8 cellular contexts compared by ENCODE assay signal in the genomic region with DNA sequence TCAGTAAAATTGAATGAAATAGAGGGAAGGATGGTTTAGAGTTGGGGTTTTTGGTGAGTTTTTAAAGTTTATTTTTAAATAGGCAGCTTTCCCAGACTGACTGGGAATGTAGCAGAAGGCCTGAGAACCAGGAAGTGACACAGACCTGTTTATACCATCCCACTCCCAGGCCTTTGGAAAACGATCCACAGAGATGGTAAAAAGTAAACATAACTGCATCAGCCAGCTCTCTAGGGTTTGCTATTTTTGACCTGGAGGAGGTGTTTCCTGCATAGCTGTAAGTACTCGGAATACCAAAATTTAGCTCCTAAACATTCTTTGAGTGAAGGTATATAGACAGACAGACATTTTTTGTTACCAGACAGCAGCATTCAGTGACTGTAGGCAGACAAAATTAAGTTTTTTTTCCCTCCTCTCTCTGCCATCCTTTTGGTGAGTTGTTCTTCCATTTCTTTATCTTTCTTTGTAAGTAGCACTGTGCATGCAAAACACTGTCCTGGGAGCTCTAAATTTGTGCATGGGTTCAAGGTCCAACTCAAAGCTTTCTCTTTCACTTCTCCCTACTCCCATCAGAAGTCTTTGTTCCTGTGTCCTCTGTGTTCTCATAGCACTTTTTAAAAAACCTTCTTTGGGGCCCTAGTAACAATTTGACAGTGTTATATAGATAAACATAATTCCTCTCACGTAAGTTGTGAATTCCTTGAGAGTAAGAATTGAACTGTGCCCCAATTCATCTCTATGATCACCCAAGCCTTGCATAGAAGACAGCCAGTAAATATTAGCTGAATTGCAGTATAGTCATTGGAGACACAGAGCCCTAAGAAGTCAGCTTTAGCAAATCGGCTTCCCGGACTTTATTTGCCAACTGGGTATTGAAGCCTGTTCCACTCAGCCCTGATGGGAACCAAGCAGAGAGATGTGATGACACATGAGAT. TPM values are rescaled to one million over a fixed set of nuclear protein-coding genes. Genes with fewer than 3 reads are reported as not detected.
DNase-seq lines count a peak whose midpoint lies in the region; ATAC-seq and TF ChIP-seq lines count a peak whose summit lies in the region.

No MANE protein-coding gene starts in this region.

- TF ChIP-seq POLR2A in IMR-90 (IDR thresholded peaks at IDR 0.05; ENCODE audit: low read depth, low read length) (no peak), adrenal gland (IDR thresholded peaks at IDR 0.05) (no peak)

- peak overlapping the region; percentile 5 for H3K14ac ChIP-seq in IMR-90 (replicated peaks; ENCODE audit: low read depth, low read length)

- H2AK9ac ChIP-seq in IMR-90 (replicated peaks; ENCODE audit: low read depth, low read length, poor library complexity) = no peak overlapping the region

- H3K27me3 ChIP-seq in IMR-90 (ENCODE audit: control insufficient read depth, insufficient read depth, low read length) = no peaks in the 10 kb centered on the region
- H3K27me3 ChIP-seq in adrenal gland = no peaks in the 10 kb centered on the region
- H3K27me3 ChIP-seq in liver (ENCODE audit: control insufficient read depth in 4 of 4, insufficient read depth in 4 of 4, low read length in 3 of 4) = no peaks in the 10 kb centered on the region
- H3K27me3 ChIP-seq in aorta (ENCODE audit: control insufficient read depth in 1 of 2, insufficient read depth in 2 of 2, low read length in 1 of 2) = no peaks in the 10 kb centered on the region

- H2AK5ac ChIP-seq in IMR-90 (ENCODE audit: low read depth, low read length) = peak overlapping the region; percentile 40; the same call in 1 of the 2 replicates

- H3K23ac ChIP-seq in IMR-90 (ENCODE audit: low read depth, low read length) = peak overlapping the region; percentile 51

- no peaks in the 10 kb centered on the region for H3K27me3 Mint-ChIP-seq in activated CD4-positive, alpha-beta T cell treated with anti-CD3 and anti-CD28 coated beads, Interleukin-2, amount 10 ng/mL, durations not matched to agents 7 days and 5 days

- ATAC-seq in IMR-90 (ENCODE audit: low read depth) (peak; percentile 89), aorta (ENCODE audit: low FRiP score) (peak; percentile 39), GM19328 (IDR thresholded peaks at IDR 0.05; ENCODE audit: unreplicated experiment) (no peak), GM21528 (IDR thresholded peaks at IDR 0.05; ENCODE audit: low FRiP score, unreplicated experiment) (no peak)

- POLR2A ChIA-PET in activated CD4-positive, alpha-beta T cell treated with anti-CD3 and anti-CD28 coated beads, Interleukin-2, amount 10 ng/mL, durations not matched to agents 7 days and 5 days (lab: Charles Lee) = no interaction called here
- POLR2A ChIA-PET in IMR-90 (lab: Charles Lee; ENCODE audit: unreplicated experiment) = interaction anchor here (0.7 kb wide), 1 partner anchor 520 kb away, joined by 3 read pairs; no protein-coding TSS in a partner anchor

- intact Hi-C loops in IMR-90 (cut with micrococcal nuclease) (loop anchor here (5.0 kb wide), 1 partner anchor 36 kb away; a partner anchor contains a TSS), adrenal gland (cut with DNase I) (no loop called here), aorta (cut with DNase I) (loop anchor here in 1 of 2 donors (5.0 kb wide), 1 partner anchor 36 kb away; a partner anchor contains a TSS)

- WGBS in IMR-90 (ENCODE audit: extremely low coverage in 2 of 2, insufficient read length in 1 of 2), 2 experiments = no CpG with 5 or more reads among the region's 5 CpGs
- 11 to 31% (median 23%) methylated on average over 5 of the region's 5 CpGs for WGBS in adrenal gland, 4 donors
- 12% methylated on average over 5 of the region's 5 CpGs for WGBS in liver
- WGBS in aorta, 2 donors = 14 to 15% methylated on average over 5 of the region's 5 CpGs

- H3K36me3 ChIP-seq in IMR-90 (ENCODE audit: control insufficient read depth, insufficient read depth, low read length) = no peaks in the 10 kb centered on the region
- H3K36me3 ChIP-seq in adrenal gland (replicated peaks in 1 of 2) = no peaks in the 10 kb centered on the region
- no peaks in the 10 kb centered on the region for H3K36me3 ChIP-seq in liver (ENCODE audit: control insufficient read depth in 4 of 4, insufficient read depth in 3 of 4, low read depth in 1 of 4, low read length in 3 of 4)
- no peaks in the 10 kb centered on the region for H3K36me3 ChIP-seq in aorta (ENCODE audit: control insufficient read depth in 1 of 2, insufficient read depth in 2 of 2, low read length in 1 of 2)

- H3K9me1 ChIP-seq in IMR-90 (ENCODE audit: insufficient read depth, low read length) = peaks cover 42% of the 10 kb centered on the region

- in situ Hi-C loops in IMR-90 (cut with MboI; ENCODE audit: low sequenced_read_pairs) = no loop called here

- H3K4me3 ChIP-seq in IMR-90 (ENCODE audit: insufficient read depth, low read depth, low read length) (no peak overlapping the region), adrenal gland (peak overlapping the region in 1 of 4 donors; percentile 4), liver (ENCODE audit: low read depth in 1 of 3, low read length in 3 of 3) (peak overlapping the region in 2 of 3 donors; percentile 26 to 30), aorta (ENCODE audit: low read length in 2 of 2) (no peak overlapping the region)

- H2BK20ac ChIP-seq in IMR-90 (ENCODE audit: low read depth, low read length) = peak overlapping the region; percentile 85

- H3K27ac Mint-ChIP-seq in activated CD4-positive, alpha-beta T cell treated with anti-CD3 and anti-CD28 coated beads, Interleukin-2, amount 10 ng/mL, durations not matched to agents 7 days and 5 days = peak overlapping the region; percentile 19

- peaks cover 25% of the 10 kb centered on the region for H3K36me3 Mint-ChIP-seq in activated CD4-positive, alpha-beta T cell treated with anti-CD3 and anti-CD28 coated beads, Interleukin-2, amount 10 ng/mL, durations not matched to agents 7 days and 5 days (ENCODE audit: low read depth)

- H4K20me1 ChIP-seq in IMR-90 (ENCODE audit: insufficient read depth, low read length) = peaks cover 62% of the 10 kb centered on the region

- peak overlapping the region; percentile 63 for H2BK5ac ChIP-seq in IMR-90 (ENCODE audit: low read depth, low read length, poor library complexity, severe bottlenecking)

- H3K9ac ChIP-seq in IMR-90 (ENCODE audit: low read depth, low read length) (no peak overlapping the region), liver (ENCODE audit: low read depth in 1 of 2, low read length in 2 of 2) (peak overlapping the region; percentile 4 to 63)

- peaks cover 79% of the 10 kb centered on the region for H3K4me1 Mint-ChIP-seq in activated CD4-positive, alpha-beta T cell treated with anti-CD3 and anti-CD28 coated beads, Interleukin-2, amount 10 ng/mL, durations not matched to agents 7 days and 5 days

- peak overlapping the region; percentile 10 for H3K18ac ChIP-seq in IMR-90 (ENCODE audit: low read depth, low read length)

- H3K9me3 ChIP-seq in IMR-90 (ENCODE audit: control insufficient read depth, insufficient read depth, low read length) (no peaks in the 10 kb centered on the region), adrenal gland (replicated peaks in 1 of 3) (no peaks in the 10 kb centered on the region), liver (ENCODE audit: control insufficient read depth in 4 of 4, low read length in 3 of 4) (no peaks in the 10 kb centered on the region), aorta (ENCODE audit: control insufficient read depth, low read length) (no peaks in the 10 kb centered on the region)

- H4K8ac ChIP-seq in IMR-90 (ENCODE audit: low read depth in 2 of 2, low read length in 2 of 2) = peak overlapping the region in 1 of 2 experiments; percentile 38; a peak in 1 of 4 replicates

- dilution Hi-C loops in IMR-90 (cut with HindIII; ENCODE audit: low sequenced_read_pairs, unreplicated experiment) = no loop called here

- BruUV-seq in IMR-90 (replicated peaks; lab: Mats Ljungman, UMichigan) = no TSS peak

- peak overlapping the region; percentile 57; the same call in 1 of the 2 replicates for H3K4ac ChIP-seq in IMR-90 (ENCODE audit: low read depth, low read length)

- H3K4me2 ChIP-seq in IMR-90 (ENCODE audit: low read depth, low read length) = peak overlapping the region; percentile 64

- H3K4me1 ChIP-seq in IMR-90 (ENCODE audit: control insufficient read depth, insufficient read depth, low read length) (peaks cover 36% of the 10 kb centered on the region), adrenal gland (replicated peaks in 1 of 2) (peaks cover 73 to 89% of the 10 kb centered on the region in 2 donors), liver (ENCODE audit: control insufficient read depth in 4 of 4, insufficient read depth in 4 of 4, low read length in 3 of 4) (peaks cover 21 to 60% (median 45%) of the 10 kb centered on the region in 4 donors), aorta (ENCODE audit: control insufficient read depth in 1 of 2, insufficient read depth in 2 of 2, low read length in 2 of 2) (peaks cover 12 to 19% of the 10 kb centered on the region in 2 donors)

- no peak overlapping the region; the same call in 1 of the 2 replicates for H3K56ac ChIP-seq in IMR-90 (ENCODE audit: extremely low read depth, insufficient read depth, low read length)

- no peak for DNase-seq in activated CD4-positive, alpha-beta T cell treated with anti-CD3 and anti-CD28 coated beads, Interleukin-2, amount 10 ng/mL, durations not matched to agents 7 days and 5 days
- DNase-seq in activated CD4-positive, alpha-beta T cell treated with anti-CD3 and anti-CD28 coated beads for 4 hours = no peak
- DNase-seq in IMR-90 (peak; percentile 93), adrenal gland (no peak), aorta (no peak)

- peak overlapping the region; percentile 62; the same call in 2 of the 3 replicates for H2BK15ac ChIP-seq in IMR-90 (ENCODE audit: low read depth, low read length)

- CTCF ChIA-PET in activated CD4-positive, alpha-beta T cell treated with anti-CD3 and anti-CD28 coated beads, Interleukin-2, amount 10 ng/mL, durations not matched to agents 7 days and 5 days (lab: Charles Lee) = interaction anchor here (0.6 to 2.5 kb wide), 11 partner anchors 9 to 45 kb away, joined by 3 to 9 read pairs (median 5); no protein-coding TSS in a partner anchor
- CTCF ChIA-PET in IMR-90 (lab: Yijun Ruan, JAX) = interaction anchor here (0.6 kb wide), 1 partner anchor 23 kb away, joined by 3 read pairs; no protein-coding TSS in a partner anchor

- peak overlapping the region; percentile 4 for H3K4me3 Mint-ChIP-seq in activated CD4-positive, alpha-beta T cell treated with anti-CD3 and anti-CD28 coated beads, Interleukin-2, amount 10 ng/mL, durations not matched to agents 7 days and 5 days

- peaks cover 42 to 85% of the 10 kb centered on the region in 2 experiments for H3K79me1 ChIP-seq in IMR-90 (ENCODE audit: low read depth in 1 of 2, low read length in 2 of 2)

- peak overlapping the region; percentile 50; the same call in 1 of the 2 replicates for H3K27ac ChIP-seq in IMR-90 (ENCODE audit: insufficient read depth, low read length)
- H3K27ac ChIP-seq in adrenal gland = peak overlapping the region in 4 of 5 donors; percentile 36 to 84 (median 66)
- H3K27ac ChIP-seq in liver (ENCODE audit: low read depth in 1 of 2, low read length in 2 of 2) = peak overlapping the region; percentile 68 to 87
- H3K27ac ChIP-seq in aorta (ENCODE audit: low read depth in 1 of 2, low read length in 2 of 2) = peak overlapping the region; percentile 75 to 84

- TF ChIP-seq CTCF in IMR-90 (conservative IDR thresholded peaks at IDR 0.05; ENCODE audit: low read depth, low read length) = no peak
- TF ChIP-seq CTCF in adrenal gland (IDR thresholded peaks at IDR 0.05) = no peak
- TF ChIP-seq CTCF in liver (IDR thresholded peaks at IDR 0.05; ENCODE audit: low read depth, low read length, missing input control) = no peak

- peak overlapping the region; percentile 67 for H2BK120ac ChIP-seq in IMR-90 (ENCODE audit: low read depth, low read length)

- H4K91ac ChIP-seq in IMR-90 (ENCODE audit: insufficient read depth, low read depth, low read length) = peak overlapping the region; percentile 26; the same call in 1 of the 2 replicates

- TF ChIP-seq RAD21 in IMR-90 (IDR thresholded peaks at IDR 0.05; ENCODE audit: low read length) = 0 out of 2 replicates have a peak, but pooled peaks have one; percentile 7
- peak in 1 of 2 donors; percentile 15 for TF ChIP-seq RAD21 in liver (IDR thresholded peaks at IDR 0.05)

- H3K9me3 Mint-ChIP-seq in activated CD4-positive, alpha-beta T cell treated with anti-CD3 and anti-CD28 coated beads, Interleukin-2, amount 10 ng/mL, durations not matched to agents 7 days and 5 days = no peaks in the 10 kb centered on the region

- no peak overlapping the region for H4K5ac ChIP-seq in IMR-90 (ENCODE audit: low read depth, low read length)

- no peak overlapping the region for H2AFZ ChIP-seq in IMR-90 (replicated peaks; ENCODE audit: low read length, poor library complexity)

RNA-seq across cellular contexts. Expression of a gene that starts 37.4 kb away (rescaled TPM):
- total RNA-seq in activated CD4-positive, alpha-beta T cell treated with anti-CD3 and anti-CD28 coated beads, Interleukin-2, amount 10 ng/mL, durations not matched to agents 7 days and 5 days = 10 to 100 TPM; 42.6 to 45.0 TPM
- total RNA-seq in IMR-90 (2012; rRNA removed) (2.3 and 2.5 TPM in 2 replicates), adrenal gland (10 to 100 TPM; 33.3 to 75.5 (median 52.0) TPM), liver (10 to 100 TPM in 1 of 2 donors, 1 to 10 TPM in 1; 7.9 to 10.8 TPM), aorta (10 to 100 TPM; 51.3 to 59.9 TPM)
- polyA plus RNA-seq in IMR-90 (2012; rRNA removed) (10.1 and 10.4 TPM in 2 replicates), adrenal gland (10 to 100 TPM in 1 of 3 donors, 1 to 10 TPM in 2; 7.8 to 22.8 (median 9.3) TPM), liver (1 to 10 TPM; 6.8 to 7.4 TPM), aorta (10 to 100 TPM in 1 of 2 donors, 1 to 10 TPM in 1; 7.4 to 16.1 TPM)
- polyA plus RNA-seq in IMR-90 (2012; cell fraction: cytosol; rRNA removed) = 5.9 and 7.7 TPM in 2 replicates
- 21.8 and 29.0 TPM in 2 replicates for polyA plus RNA-seq in IMR-90 (2012; cell fraction: nucleus; rRNA removed; ENCODE audit: low replicate concordance)

Comparison
In these comparisons a context has a peak if more than half of its experiments do, and no peak if none do; other contexts are left out.
1. ATAC-seq: peak in IMR-90 (single experiment) and aorta (single experiment); none in GM19328 (single experiment) and GM21528 (single experiment).
2. H3K4me3 ChIP-seq: peak in liver (2 of 3); none in IMR-90 (single experiment) and aorta (0 of 2).
3. Peak in every context shown above with its lines, with median percentiles within 50 percentile points of each other: H3K27ac ChIP-seq.